In the genomic region with DNA sequence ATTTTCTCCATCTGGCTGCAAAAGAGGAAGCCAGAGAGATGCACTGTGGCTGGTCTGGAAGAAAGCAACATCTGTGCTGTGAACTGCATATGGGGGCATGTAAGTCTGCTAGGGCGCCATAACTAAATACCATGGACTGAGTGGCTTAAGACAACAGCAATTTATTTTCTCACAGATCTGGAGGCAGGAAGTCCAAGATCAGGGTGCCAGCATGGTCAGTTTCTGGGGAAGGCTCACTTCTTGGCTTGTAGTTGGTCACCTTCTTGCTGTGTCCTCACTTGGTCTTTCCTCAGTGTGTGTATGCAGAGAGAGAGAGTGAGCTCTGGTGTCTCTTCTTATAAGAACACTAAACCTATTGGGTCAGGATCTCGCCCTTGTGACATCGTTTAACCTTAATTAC, we compare ENCODE assay signal across 29 cellular contexts. TPM values are rescaled to one million over a fixed set of nuclear protein-coding genes. Genes with fewer than 3 reads are reported as not detected.
DNase-seq lines count a peak whose midpoint lies in the region; ATAC-seq, FAIRE-seq and TF ChIP-seq lines count a peak whose summit lies in the region.
"Had no signal": no experiment of that assay in that cellular context is flagged by ENCODE, and none has a peak within 500 bp of the region (broad histone marks: within the 10 kb centered on the region; RNA-seq: fewer than 3 reads in every experiment).

No MANE protein-coding gene starts in this region.

- no peak for TF ChIP-seq POLR2A in K562 (conservative IDR thresholded peaks at IDR 0.05)

- H2BK120ac ChIP-seq in trophoblast cell (ENCODE audit: insufficient read depth, low read length, poor library complexity), result no peak overlapping the region

- TF ChIP-seq RAD21 in K562 (CRISPR knock-in tag; conservative IDR thresholded peaks at IDR 0.05 in 1 of 2, IDR thresholded peaks at IDR 0.05 in 1 of 2), result no peak

- H3K18ac ChIP-seq in trophoblast cell (ENCODE audit: low read length), result no peak overlapping the region

- FAIRE-seq in K562 (lab: Jason Lieb, UNC), result no peak
- FAIRE-seq: A204.1, GM12878, GM12892, GM18507, GM19239 had no signal

- H3K4me2 ChIP-seq in K562 (ENCODE audit: insufficient read depth, low read length) (no peak overlapping the region), neural progenitor cell (no peak overlapping the region), trophoblast cell (ENCODE audit: low read length) (no peak overlapping the region)
- H3K4me2 ChIP-seq: BLaER1 had no signal

- no peak for TF ChIP-seq EP300 in K562 (IDR thresholded peaks at IDR 0.05; ENCODE audit: low read length)

- H3K4me1 ChIP-seq in K562 (replicated peaks in 1 of 2; ENCODE audit: control insufficient read depth in 2 of 2, insufficient read depth in 2 of 2, low read length in 2 of 2) (no peaks in the 10 kb centered on the region), neural progenitor cell (no peaks in the 10 kb centered on the region), trophoblast cell (ENCODE audit: control insufficient read depth in 1 of 2, insufficient read depth in 2 of 2, low read length in 2 of 2) (peaks cover 10 to 15% of the 10 kb centered on the region in 2 experiments)
- H3K4me1 ChIP-seq: BE2C had no signal

- H3K9me3 Mint-ChIP-seq in neural progenitor cell, result no peaks in the 10 kb centered on the region

- H3K4me1 Mint-ChIP-seq in neural progenitor cell, result no peaks in the 10 kb centered on the region
- H3K4me1 Mint-ChIP-seq: CD14-positive monocyte; CD4-positive, alpha-beta memory T cell; CD4-positive, CD25-positive, alpha-beta regulatory T cell; CD8-positive, alpha-beta memory T cell had no signal

- H3K36me3 ChIP-seq in K562 (ENCODE audit: control insufficient read depth, insufficient read depth, low read length) (no peaks in the 10 kb centered on the region), neural progenitor cell (no peaks in the 10 kb centered on the region), trophoblast cell (ENCODE audit: control insufficient read depth in 1 of 2, insufficient read depth in 2 of 2, low read length in 2 of 2) (no peaks in the 10 kb centered on the region)
- H3K36me3 ChIP-seq: BE2C, BLaER1 had no signal

- peaks cover 15% of the 10 kb centered on the region for H3K79me1 ChIP-seq in trophoblast cell (ENCODE audit: low read length)

- POLR2A ChIA-PET in K562 (lab: Yijun Ruan, JAX), result no interaction called here

- peak overlapping the region; percentile 44 for H3K4me3 Mint-ChIP-seq in neural progenitor cell
- H3K4me3 Mint-ChIP-seq: CD14-positive monocyte; CD4-positive, alpha-beta memory T cell; CD4-positive, CD25-positive, alpha-beta regulatory T cell; CD8-positive, alpha-beta memory T cell had no signal

- H2BK12ac ChIP-seq in trophoblast cell (ENCODE audit: low read length), result no peak overlapping the region

- in situ Hi-C loops in K562 (cut with MboI), result loop anchor here (5.0 kb wide), 1 partner anchor 310 kb away; no protein-coding TSS in a partner anchor

- H3K27ac ChIP-seq in K562 (ENCODE audit: extremely low read depth, low read depth, low read length) (no peak overlapping the region), neural progenitor cell (no peak overlapping the region), trophoblast cell (ENCODE audit: low read depth, low read length) (no peak overlapping the region)
- H3K27ac ChIP-seq: BLaER1 had no signal

- H4K12ac ChIP-seq in trophoblast cell (ENCODE audit: low read depth, low read length), result no peak overlapping the region

- H4K8ac ChIP-seq in trophoblast cell (ENCODE audit: low read depth, low read length), result no peak overlapping the region

- intact Hi-C loops in K562 (cut with micrococcal nuclease), result no loop called here

- no peak overlapping the region for H3K27ac Mint-ChIP-seq in neural progenitor cell
- H3K27ac Mint-ChIP-seq: CD14-positive monocyte; CD4-positive, alpha-beta memory T cell; CD4-positive, CD25-positive, alpha-beta regulatory T cell; CD8-positive, alpha-beta memory T cell had no signal

- WGBS in K562 (ENCODE audit: insufficient coverage, low coverage, missing lambda C conversion rate), result 13% methylated on average over 3 of the region's 3 CpGs
- WGBS in trophoblast cell (ENCODE audit: extremely low coverage, insufficient coverage, insufficient read length), result no CpG with 5 or more reads among the region's 3 CpGs

- peak; percentile 16 for DNase-seq in MV-4-11 (lab: John Stamatoyannopoulos, UW)
- DNase-seq in K562 (ENCODE audit: extremely low read depth in 1 of 4, low spot score in 3 of 4), result no peak
- no peak for DNase-seq in neural progenitor cell (ENCODE audit: low spot score)
- peak; percentile 71 to 88 for DNase-seq in trophoblast cell
- no peak for DNase-seq in hippocampal formation (lab: John Stamatoyannopoulos, UW)
- DNase-seq: 8988T; ACHN; BE2C; C1 segment of cervical spinal cord; CD4-positive, alpha-beta memory T cell; CD4-positive, CD25-positive, alpha-beta regulatory T cell; CD8-positive, alpha-beta memory T cell; COR-L47; DMS 273 treated with DMSO at 0.1 percent for 48 hours; DMS153; DMS53; DMS79; DND-41; EL; GDM1 had no signal

- H3K9ac ChIP-seq in K562 (ENCODE audit: insufficient read depth in 1 of 2, low read depth in 2 of 2, low read length in 2 of 2) (no peak overlapping the region), neural progenitor cell (no peak overlapping the region), trophoblast cell (ENCODE audit: low read length) (no peak overlapping the region)
- H3K9ac ChIP-seq: BLaER1 had no signal

- no peak overlapping the region for H3K4ac ChIP-seq in trophoblast cell (ENCODE audit: low read depth, low read length)

- no peak overlapping the region for H3K14ac ChIP-seq in trophoblast cell (ENCODE audit: low read length)

- no peak overlapping the region for H2AFZ ChIP-seq in K562 (ENCODE audit: low read depth, low read length)
- no peak overlapping the region for H2AFZ ChIP-seq in neural progenitor cell (replicated peaks)
- no peak overlapping the region for H2AFZ ChIP-seq in trophoblast cell (ENCODE audit: insufficient read depth, low read length, poor library complexity)

- H3K79me2 ChIP-seq in K562 (ENCODE audit: control insufficient read depth, insufficient read depth, low read length) (no peaks in the 10 kb centered on the region), neural progenitor cell (ENCODE audit: low read depth) (no peaks in the 10 kb centered on the region), trophoblast cell (ENCODE audit: control insufficient read depth, insufficient read depth, low read length, poor library complexity) (no peaks in the 10 kb centered on the region)

- H3K27me3 ChIP-seq in K562 (ENCODE audit: control insufficient read depth in 2 of 2, insufficient read depth in 2 of 2, low read length in 2 of 2) (peaks cover 4 to 7% of the 10 kb centered on the region in 2 experiments), neural progenitor cell (no peaks in the 10 kb centered on the region), trophoblast cell (ENCODE audit: insufficient read depth, low read length) (no peaks in the 10 kb centered on the region)
- H3K27me3 ChIP-seq: BE2C, BLaER1 had no signal

- H3K23ac ChIP-seq in trophoblast cell (ENCODE audit: low read length), result no peak overlapping the region

- no peaks in the 10 kb centered on the region for H3K36me3 Mint-ChIP-seq in neural progenitor cell
- H3K36me3 Mint-ChIP-seq: CD14-positive monocyte had no signal

- no peaks in the 10 kb centered on the region for H3F3A ChIP-seq in neural progenitor cell (ENCODE audit: low read depth)

- H3K4me3 ChIP-seq in K562 (no peak overlapping the region), neural progenitor cell (no peak overlapping the region), trophoblast cell (ENCODE audit: low read depth, low read length) (no peak overlapping the region)
- H3K4me3 ChIP-seq: BLaER1, GM12878 had no signal

- H4K91ac ChIP-seq in trophoblast cell (ENCODE audit: low read depth, low read length), result no peak overlapping the region

- no peak overlapping the region for H2AK5ac ChIP-seq in trophoblast cell (ENCODE audit: low read length)

- H3K9me3 ChIP-seq in K562 (replicated peaks; ENCODE audit: control insufficient read depth, insufficient read depth, low read depth, low read length) (no peaks in the 10 kb centered on the region), neural progenitor cell (ENCODE audit: low read depth) (no peaks in the 10 kb centered on the region), trophoblast cell (ENCODE audit: insufficient read depth, low read depth, low read length) (no peaks in the 10 kb centered on the region)
- H3K9me3 ChIP-seq: BE2C had no signal

- H3K9me1 ChIP-seq in K562 (ENCODE audit: control insufficient read depth, insufficient read depth, low read length), result no peaks in the 10 kb centered on the region

- no peak overlapping the region for H2BK5ac ChIP-seq in trophoblast cell (ENCODE audit: low read depth, low read length, poor library complexity)

- ATAC-seq in K562, result no peak
- ATAC-seq in GM18517 (IDR thresholded peaks at IDR 0.05; ENCODE audit: unreplicated experiment), result no peak
- no peak for ATAC-seq in GM19463 (IDR thresholded peaks at IDR 0.05; ENCODE audit: unreplicated experiment)
- ATAC-seq: GM12878 had no signal

- BruUV-seq in K562 (replicated peaks; lab: Mats Ljungman, UMichigan), result no TSS peak

- H4K20me1 ChIP-seq in K562 (replicated peaks; ENCODE audit: control insufficient read depth, insufficient read depth, low read length), result no peaks in the 10 kb centered on the region
- no peaks in the 10 kb centered on the region for H4K20me1 ChIP-seq in neural progenitor cell (ENCODE audit: low read depth)
- H4K20me1 ChIP-seq: BLaER1 had no signal

- peaks cover 5% of the 10 kb centered on the region for H3K27me3 Mint-ChIP-seq in neural progenitor cell (ENCODE audit: insufficient read depth, low read depth)

- TF ChIP-seq CTCF in K562 (IDR thresholded peaks at IDR 0.05 in 2 of 3, conservative IDR thresholded peaks at IDR 0.05 in 1 of 3; ENCODE audit: insufficient read depth in 2 of 3, low read depth in 1 of 3, low read length in 3 of 3) (no peak), neural progenitor cell (IDR thresholded peaks at IDR 0.05) (no peak)

- CTCF ChIA-PET in K562 (lab: Yijun Ruan, JAX; ENCODE audit: low intra/inter-chr PET ratio), result no interaction called here

RNA-seq across cellular contexts. Expression of gene POLD3, which starts 34.9 kb away (rescaled TPM):
- total RNA-seq in K562 (2011; cell fraction: chromatin; rRNA removed; ENCODE audit: low replicate concordance), result 24.4 and 43.5 TPM in 2 replicates
- total RNA-seq in K562 (2011; cell fraction: nucleolus; rRNA removed), result 6.7 and 11.4 TPM in 2 replicates
- 21.4 and 33.4 TPM in 2 replicates for total RNA-seq in K562 (2011; cell fraction: nucleoplasm; rRNA removed)
- total RNA-seq in K562 (2014; rRNA removed) (10.6 and 11.9 TPM in 2 replicates), K562 (2014; rRNA removed; fragmentation: Illumina TruSeq; extraction: Trizol) (21.6 and 26.1 TPM in 2 replicates), K562 (2015; rRNA removed; fragmentation: Illumina TruSeq; extraction: Trizol) (22.4 and 24.6 TPM in 2 replicates), K562 (2021) (20.9 and 22.1 TPM in 2 replicates), neural progenitor cell (ENCODE audit: low replicate concordance) (45.4 and 56.9 TPM in 2 replicates)
- polyA plus RNA-seq in K562 (2011; rRNA removed) (36.9 and 40.1 TPM in 2 replicates), K562 (2014; fragmentation: Illumina TruSeq; extraction: Trizol) (21.6 and 25.2 TPM in 2 replicates), K562 (2014; fragmentation: Nextera tagmentation; extraction: Ambion mirVana) (10 to 100 TPM; 27.2 to 28.6 TPM), K562 (2014; rRNA removed) (19.5 and 20.8 TPM in 2 replicates)
- polyA plus RNA-seq in K562 (2011; cell fraction: cytosol; rRNA removed), result 12.5 and 13.1 TPM in 2 replicates
- 45.2 and 49.2 TPM in 2 replicates for polyA plus RNA-seq in K562 (2011; cell fraction: nucleus; rRNA removed)
- polyA plus RNA-seq in K562 (2012), result 13.1 and 17.4 TPM in 2 replicates
- polyA minus RNA-seq in K562 (2011; rRNA and poly(A)+ RNA removed), result 31.6 and 36.8 TPM in 2 replicates
- polyA minus RNA-seq in K562 (2011; cell fraction: cytosol; rRNA and poly(A)+ RNA removed), result 6.3 and 11.5 TPM in 2 replicates
- polyA minus RNA-seq in K562 (2011; cell fraction: nucleus; rRNA and poly(A)+ RNA removed), result 16.2 and 25.9 TPM in 2 replicates
- 17.3 and 18.4 TPM in 2 replicates for polyA plus RNA-seq in trophoblast cell (2013)

Comparison
In these comparisons a context has a peak if more than half of its experiments do, and no peak if none do; other contexts are left out.
1. DNase-seq: peak in MV-4-11 (single experiment) and trophoblast cell (2 of 2); none in K562 (0 of 4), neural progenitor cell (single experiment) and hippocampal formation (0 of 2).